In the genomic region with DNA sequence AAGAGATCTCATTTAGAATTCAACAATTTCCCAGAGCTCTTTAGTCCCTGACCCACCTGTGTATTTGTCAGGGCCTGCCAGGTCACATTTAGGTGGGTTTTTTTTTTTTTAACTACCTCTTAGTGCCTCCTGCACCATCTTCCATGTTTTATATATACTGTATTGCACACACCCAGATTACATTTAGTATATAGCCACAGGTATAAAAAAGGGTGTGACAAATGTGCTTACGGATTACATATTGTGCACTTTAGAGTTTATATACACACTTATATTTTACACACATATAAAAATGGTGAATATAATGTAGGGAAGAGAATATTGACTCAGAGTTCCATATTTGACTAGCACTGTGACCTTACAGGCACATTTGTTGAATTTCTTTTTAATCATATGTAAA, we compare ENCODE assay signal across 7 cellular contexts.
"Had no signal": no experiment of that assay in that cellular context is flagged by ENCODE, and none has a peak within 500 bp of the region (broad histone marks: within the 10 kb centered on the region; RNA-seq: fewer than 3 reads in every experiment).

No MANE protein-coding gene starts in this region.

- H3K4me3 ChIP-seq: GM23338, HAP-1 had no signal

- H2AFZ ChIP-seq: GM23338 had no signal

- H3K9me3 ChIP-seq: HAP-1 had no signal

- DNase-seq: H7, HFFc6 had no signal

- H3K36me3 ChIP-seq: HAP-1 had no signal

- FAIRE-seq: HepG2 had no signal

- H3K27ac ChIP-seq: HL-60 had no signal

- ATAC-seq: GM23338, HCT116, HepG2 had no signal

- H3K4me2 ChIP-seq: GM23338 had no signal
